5 cellular contexts compared by ENCODE assay signal in the genomic region with DNA sequence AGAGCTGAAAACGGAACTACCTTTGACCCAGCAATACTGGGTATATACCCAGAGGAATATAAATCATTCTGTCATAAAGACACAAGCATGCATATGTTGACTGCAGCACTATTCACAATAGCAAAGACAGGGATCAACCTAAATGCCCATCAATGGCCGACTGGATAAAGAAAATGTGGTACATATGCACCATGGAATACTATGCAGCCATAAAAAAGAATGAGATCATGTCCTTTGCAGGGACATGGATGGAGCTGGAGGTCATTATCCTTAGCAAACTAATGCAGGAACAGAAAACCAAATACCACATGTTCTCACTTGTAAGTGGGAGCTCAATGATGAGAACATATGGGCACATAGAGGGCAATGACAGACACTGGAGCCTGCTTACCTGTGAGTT.
DNase-seq lines count a peak whose midpoint lies in the region; ATAC-seq, FAIRE-seq and TF ChIP-seq lines count a peak whose summit lies in the region.
"Not testable (repeated sequence)": the region's sequence is repeated elsewhere in the genome, so short reads cannot be mapped to it uniquely, and the experiment has no call there.

No MANE protein-coding gene starts in this region.

- not testable (repeated sequence) for TF ChIP-seq RAD21 in K562 (CRISPR knock-in tag; conservative IDR thresholded peaks at IDR 0.05 in 1 of 2, IDR thresholded peaks at IDR 0.05 in 1 of 2)

- in situ Hi-C loops in K562 (cut with MboI): not testable (repeated sequence)

- TF ChIP-seq EP300 in K562 (IDR thresholded peaks at IDR 0.05; ENCODE audit: low read length): not testable (repeated sequence)

- H3K4me3 ChIP-seq in BLaER1 treated with 17β-estradiol and CSF1 and Interleukin-3, amounts not matched to agents 10 nM and 100 nM; HEK293 (ENCODE audit: low read depth, low read length); K562; cardiac muscle cell; small intestine (ENCODE audit: low read depth in 1 of 2, low read length in 2 of 2): not testable (repeated sequence)

- not testable (repeated sequence) for H3K9ac ChIP-seq in BLaER1 treated with 17β-estradiol and CSF1 and Interleukin-3, amounts not matched to agents 10 nM and 100 nM; K562 (ENCODE audit: insufficient read depth in 1 of 2, low read depth in 2 of 2, low read length in 2 of 2)

- peak overlapping the region in 2 of 11 experiments; percentile 69 to 75; a peak in 2 of 22 replicates for H3K4me2 ChIP-seq in BLaER1 treated with 17β-estradiol and CSF1 and Interleukin-3, amounts not matched to agents 10 nM and 100 nM
- H3K4me2 ChIP-seq in K562 (ENCODE audit: insufficient read depth, low read length): not testable (repeated sequence)

- intact Hi-C loops in K562 (cut with micrococcal nuclease): not testable (repeated sequence)

- not testable (repeated sequence) for H3K27me3 ChIP-seq in BLaER1 treated with 17β-estradiol and CSF1 and Interleukin-3, amounts not matched to agents 10 nM and 100 nM; K562 (ENCODE audit: control insufficient read depth in 2 of 2, insufficient read depth in 2 of 2, low read length in 2 of 2); cardiac muscle cell; small intestine (ENCODE audit: control insufficient read depth in 2 of 2, insufficient read depth in 2 of 2, low read length in 2 of 2)

- H3K27ac ChIP-seq in BLaER1 treated with 17β-estradiol and CSF1 and Interleukin-3, amounts not matched to agents 10 nM and 100 nM: peak overlapping the region in 6 of 11 experiments; percentile 38 to 72 (median 63); a peak in 7 of 22 replicates
- not testable (repeated sequence) for H3K27ac ChIP-seq in HEK293 (ENCODE audit: extremely low read depth, low read depth, low read length); K562 (ENCODE audit: extremely low read depth, low read depth, low read length); small intestine (ENCODE audit: low read depth in 1 of 2, low read length in 1 of 2)
- peak overlapping the region; percentile 91 for H3K27ac ChIP-seq in cardiac muscle cell

- TF ChIP-seq POLR2A in K562 (conservative IDR thresholded peaks at IDR 0.05): not testable (repeated sequence)

- not testable (repeated sequence) for H3K36me3 ChIP-seq in BLaER1 treated with 17β-estradiol and CSF1 and Interleukin-3, amounts not matched to agents 10 nM and 100 nM; HEK293 (ENCODE audit: control insufficient read depth in 2 of 2, insufficient read depth in 1 of 2, low read length in 2 of 2); K562 (ENCODE audit: control insufficient read depth, insufficient read depth, low read length); cardiac muscle cell; small intestine (ENCODE audit: control insufficient read depth in 2 of 2, insufficient read depth in 2 of 2, low read length in 2 of 2)

- POLR2A ChIA-PET in HEK293 (lab: Yijun Ruan, JAX); K562 (lab: Yijun Ruan, JAX): not testable (repeated sequence)

- H4K20me1 ChIP-seq in BLaER1 treated with 17β-estradiol and CSF1 and Interleukin-3, amounts not matched to agents 10 nM and 100 nM; K562 (replicated peaks; ENCODE audit: control insufficient read depth, insufficient read depth, low read length): not testable (repeated sequence)

- ATAC-seq in K562: not testable (repeated sequence)

- H3K9me1 ChIP-seq in K562 (ENCODE audit: control insufficient read depth, insufficient read depth, low read length): not testable (repeated sequence)

- not testable (repeated sequence) for H2AFZ ChIP-seq in K562 (ENCODE audit: low read depth, low read length)

- WGBS in K562 (ENCODE audit: insufficient coverage, low coverage, missing lambda C conversion rate): 29% methylated on average over 2 of the region's 2 CpGs
- 55 to 75% (median 57%) methylated on average over 2 of the region's 2 CpGs for WGBS in small intestine, 3 donors

- H3K79me2 ChIP-seq in K562 (ENCODE audit: control insufficient read depth, insufficient read depth, low read length): not testable (repeated sequence)

- not testable (repeated sequence) for BruUV-seq in K562 (replicated peaks; lab: Mats Ljungman, UMichigan)

- H3K4me1 ChIP-seq in BLaER1 treated with 17β-estradiol and CSF1 and Interleukin-3, amounts not matched to agents 10 nM and 100 nM: peaks cover 14 to 43% (median 33%) of the 10 kb centered on the region in 10 experiments
- not testable (repeated sequence) for H3K4me1 ChIP-seq in HEK293 (ENCODE audit: control insufficient read depth, insufficient read depth, low read length); small intestine (ENCODE audit: control insufficient read depth in 2 of 2, insufficient read depth in 1 of 2, low read depth in 1 of 2, low read length in 1 of 2)
- H3K4me1 ChIP-seq in K562 (replicated peaks in 1 of 2; ENCODE audit: control insufficient read depth in 2 of 2, insufficient read depth in 2 of 2, low read length in 2 of 2) (peaks cover 4 to 12% of the 10 kb centered on the region in 2 experiments; a peak in 4 of 5 replicates), cardiac muscle cell (ENCODE audit: low read depth) (peaks cover 26% of the 10 kb centered on the region)

- DNase-seq in K562 (ENCODE audit: extremely low read depth in 1 of 4, low spot score in 3 of 4); cardiac muscle cell (ENCODE audit: low read depth in 1 of 2, low spot score in 1 of 2): not testable (repeated sequence)
- peak; percentile 26 for DNase-seq in small intestine

- FAIRE-seq in K562 (lab: Jason Lieb, UNC); small intestine (lab: Jason Lieb, UNC): not testable (repeated sequence)

- CTCF ChIA-PET in HEK293 (lab: Yijun Ruan, JAX); K562 (lab: Yijun Ruan, JAX; ENCODE audit: low intra/inter-chr PET ratio): not testable (repeated sequence)

- not testable (repeated sequence) for TF ChIP-seq CTCF in HEK293 (tag by site-specific recombination; IDR thresholded peaks at IDR 0.05); K562 (IDR thresholded peaks at IDR 0.05 in 2 of 3, conservative IDR thresholded peaks at IDR 0.05 in 1 of 3; ENCODE audit: insufficient read depth in 2 of 3, low read depth in 1 of 3, low read length in 3 of 3); cardiac muscle cell (IDR thresholded peaks at IDR 0.05; ENCODE audit: low read depth, low read length)

- H3K9me3 ChIP-seq in BLaER1 treated with 17β-estradiol and CSF1 and Interleukin-3, amounts not matched to agents 10 nM and 100 nM (replicated peaks in 1 of 11): peaks cover 6 to 33% (median 14%) of the 10 kb centered on the region in 11 experiments
- not testable (repeated sequence) for H3K9me3 ChIP-seq in HEK293 (ENCODE audit: control insufficient read depth, insufficient read depth, low read depth, low read length); K562 (replicated peaks; ENCODE audit: control insufficient read depth, insufficient read depth, low read depth, low read length); cardiac muscle cell (ENCODE audit: low read depth); small intestine (ENCODE audit: control insufficient read depth, low read depth)

TF ChIP-seq in HEK293, 187 proteins besides CTCF, POLR2A, EP300 and RAD21:
- TF ChIP-seq, protein P1, sequence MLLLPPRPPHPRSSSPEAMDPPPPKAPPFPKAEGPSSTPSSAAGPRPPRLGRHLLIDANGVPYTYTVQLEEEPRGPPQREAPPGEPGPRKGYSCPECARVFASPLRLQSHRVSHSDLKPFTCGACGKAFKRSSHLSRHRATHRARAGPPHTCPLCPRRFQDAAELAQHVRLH (tag by site-specific recombination; IDR thresholded peaks at IDR 0.05): peak; percentile 33; the same call in 1 of the 2 replicates
- peak; percentile 76 for TF ChIP-seq ZNF146 (tag by site-specific recombination; IDR thresholded peaks at IDR 0.05)

TF ChIP-seq in K562, 482 proteins besides CTCF, POLR2A, EP300 and RAD21:
- TF ChIP-seq ZNF146 (CRISPR knock-in tag; IDR thresholded peaks at IDR 0.05; ENCODE audit: unreplicated experiment) (peak; percentile 58), BCOR (IDR thresholded peaks at IDR 0.05) (0 out of 2 replicates have a peak, but pooled peaks have one; percentile 56)
TF ChIP-seq in K562: peak in this region for 2; not testable (repeated sequence) for 480.
